12 cellular contexts compared by ENCODE assay signal in the genomic region with DNA sequence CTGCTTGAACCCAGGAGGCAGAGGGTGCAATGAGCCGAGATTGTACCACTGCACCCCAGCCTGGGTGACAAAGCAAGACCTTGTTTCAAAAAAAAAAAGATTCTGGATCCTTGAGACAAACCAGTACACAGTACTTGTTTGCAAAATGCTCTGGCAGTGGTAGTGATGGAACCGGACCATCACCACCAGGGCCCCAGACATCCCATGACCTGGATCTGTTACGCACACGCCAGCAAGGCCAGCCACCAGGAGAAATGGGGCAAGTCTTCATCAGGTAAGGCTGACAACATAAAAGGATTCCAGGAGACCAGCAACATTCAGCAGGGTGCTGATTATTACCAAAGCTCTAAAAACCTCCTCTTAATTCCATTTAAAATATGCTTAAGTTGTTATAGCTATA.
"Had no signal": no experiment of that assay in that cellular context is flagged by ENCODE, and none has a peak within 500 bp of the region (broad histone marks: within the 10 kb centered on the region; RNA-seq: fewer than 3 reads in every experiment).

No MANE protein-coding gene starts in this region.

- H3K27ac ChIP-seq: parathyroid adenoma had no signal

- DNase-seq: activated CD4-positive, alpha-beta T cell treated with anti-CD3 and anti-CD28 coated beads, Interleukin-2, amount 50 U/mL, for 48 hours; activated naive CD4-positive, alpha-beta T cell treated with anti-CD3 and anti-CD28 coated beads for 36 hours; activated naive CD8-positive, alpha-beta T cell treated with anti-CD3 and anti-CD28 coated beads, Interleukin-2, amount 50 U/mL, for 24 hours; aorta; foreskin melanocyte; head of caudate nucleus; mucosa of descending colon; naive thymus-derived CD4-positive, alpha-beta T cell; stimulated activated naive CD8-positive, alpha-beta T cell treated with anti-CD3 and anti-CD28 coated beads, Interleukin-15, Interleukin-2, amounts not matched to agents 100 U/mL and 50 U/mL, for 24 hours had no signal

- H3K9me3 Mint-ChIP-seq: activated naive CD4-positive, alpha-beta T cell treated with anti-CD3 and anti-CD28 coated beads for 36 hours; activated naive CD8-positive, alpha-beta T cell treated with anti-CD3 and anti-CD28 coated beads, Interleukin-2, amount 50 U/mL, for 24 hours; activated T-helper 2 cell treated with anti-CD3 and anti-CD28 coated beads, Interferon-gamma antibody, Interleukin-2, Interleukin-4, amounts not matched to agents 10 μg/mL and 5 μg/mL and 100 μg/mL, durations not matched to agents 14 hours and 24 hours and 36 hours; naive thymus-derived CD4-positive, alpha-beta T cell had no signal

- H3K36me3 Mint-ChIP-seq: naive thymus-derived CD4-positive, alpha-beta T cell had no signal

- H3K4me3 Mint-ChIP-seq: activated naive CD4-positive, alpha-beta T cell treated with anti-CD3 and anti-CD28 coated beads for 36 hours; activated naive CD8-positive, alpha-beta T cell treated with anti-CD3 and anti-CD28 coated beads, Interleukin-2, amount 50 U/mL, for 24 hours; naive thymus-derived CD4-positive, alpha-beta T cell had no signal

- H3K4me3 ChIP-seq: mucosa of descending colon, smooth muscle cell had no signal

- H3K27me3 Mint-ChIP-seq: activated naive CD8-positive, alpha-beta T cell treated with anti-CD3 and anti-CD28 coated beads, Interleukin-2, amount 50 U/mL, for 24 hours had no signal

- ATAC-seq: activated naive CD8-positive, alpha-beta T cell treated with anti-CD3 and anti-CD28 coated beads, Interleukin-2, amount 50 U/mL, for 24 hours; naive thymus-derived CD4-positive, alpha-beta T cell; stimulated activated naive CD8-positive, alpha-beta T cell treated with anti-CD3 and anti-CD28 coated beads, Interleukin-15, Interleukin-2, amounts not matched to agents 100 U/mL and 50 U/mL, for 24 hours had no signal

- H3K9me3 ChIP-seq: mucosa of descending colon had no signal

- H3K27ac Mint-ChIP-seq: activated naive CD4-positive, alpha-beta T cell treated with anti-CD3 and anti-CD28 coated beads for 36 hours; activated naive CD8-positive, alpha-beta T cell treated with anti-CD3 and anti-CD28 coated beads, Interleukin-2, amount 50 U/mL, for 24 hours; activated T-helper 2 cell treated with anti-CD3 and anti-CD28 coated beads, Interferon-gamma antibody, Interleukin-2, Interleukin-4, amounts not matched to agents 10 μg/mL and 5 μg/mL and 100 μg/mL, durations not matched to agents 14 hours and 24 hours and 36 hours; naive thymus-derived CD4-positive, alpha-beta T cell had no signal
